In genomic region chr11:44899959-44900358, GRCh38 we compare ENCODE assay signal across 8 cellular contexts. TPM values are rescaled to one million over a fixed set of nuclear protein-coding genes. Genes with fewer than 3 reads are reported as not detected.
DNase-seq lines count a peak whose midpoint lies in the region; ATAC-seq and TF ChIP-seq lines count a peak whose summit lies in the region.

No MANE protein-coding gene starts in this region.

- H3K27me3 ChIP-seq in right lobe of liver (no peaks in the 10 kb centered on the region), sigmoid colon (no peaks in the 10 kb centered on the region)

- peak in 3 of 4 donors; percentile 22 to 31 (median 23) for ATAC-seq in right lobe of liver
- no peak for ATAC-seq in omental fat pad (ENCODE audit: low FRiP score)

- DNase-seq in GM03348 (ENCODE audit: low spot score) (peak; percentile 71), LHCN-M2 (ENCODE audit: low read depth) (peak; percentile 62), right lobe of liver (no peak), SKM-1 (lab: John Stamatoyannopoulos, UW; ENCODE audit: unreplicated experiment) (no peak), omental fat pad (ENCODE audit: low spot score) (no peak), sigmoid colon (no peak), NCI-H2171 (lab: John Stamatoyannopoulos, UW) (no peak)
- DNase-seq in activated T-helper 2 cell treated with anti-CD3 and anti-CD28 coated beads, Interferon-gamma antibody, Interleukin-2, Interleukin-4, amounts not matched to agents 10 μg/mL and 5 μg/mL and 100 μg/mL, durations not matched to agents 14 hours and 24 hours and 36 hours (ENCODE audit: low spot score), result peak; percentile 17

- TF ChIP-seq CTCF in right lobe of liver (IDR thresholded peaks at IDR 0.05) (no peak), omental fat pad (IDR thresholded peaks at IDR 0.05) (no peak), sigmoid colon (IDR thresholded peaks at IDR 0.05) (no peak)

- H3K4me3 ChIP-seq in right lobe of liver, result no peak overlapping the region
- H3K4me3 ChIP-seq in sigmoid colon, result no peak overlapping the region

- TF ChIP-seq EP300 in sigmoid colon (IDR thresholded peaks at IDR 0.05), result no peak

- no peaks in the 10 kb centered on the region for H3K4me1 Mint-ChIP-seq in activated T-helper 2 cell treated with anti-CD3 and anti-CD28 coated beads, Interferon-gamma antibody, Interleukin-2, Interleukin-4, amounts not matched to agents 10 μg/mL and 5 μg/mL and 100 μg/mL, durations not matched to agents 14 hours and 24 hours and 36 hours (ENCODE audit: low read depth)

- intact Hi-C loops in activated T-helper 2 cell treated with anti-CD3 and anti-CD28 coated beads, Interferon-gamma antibody, Interleukin-2, Interleukin-4, amounts not matched to agents 10 μg/mL and 5 μg/mL and 100 μg/mL, durations not matched to agents 14 hours and 24 hours and 36 hours (cut with micrococcal nuclease), result no loop called here
- intact Hi-C loops in right lobe of liver (cut with DNase I), result no loop called here
- intact Hi-C loops in sigmoid colon (cut with DNase I), result loop anchor here (5.0 kb wide), 2 partner anchors 273 to 338 kb away; no protein-coding TSS in a partner anchor

- no peaks in the 10 kb centered on the region for H3K4me1 ChIP-seq in right lobe of liver
- peaks cover 0 to 19% (median 5%) of the 10 kb centered on the region in 4 donors for H3K4me1 ChIP-seq in sigmoid colon

- H3K9me3 ChIP-seq in right lobe of liver (no peaks in the 10 kb centered on the region), sigmoid colon (no peaks in the 10 kb centered on the region)

- no peak overlapping the region for H3K4me3 Mint-ChIP-seq in activated T-helper 2 cell treated with anti-CD3 and anti-CD28 coated beads, Interferon-gamma antibody, Interleukin-2, Interleukin-4, amounts not matched to agents 10 μg/mL and 5 μg/mL and 100 μg/mL, durations not matched to agents 14 hours and 24 hours and 36 hours (ENCODE audit: low read depth)

- H3K27me3 Mint-ChIP-seq in activated T-helper 2 cell treated with anti-CD3 and anti-CD28 coated beads, Interferon-gamma antibody, Interleukin-2, Interleukin-4, amounts not matched to agents 10 μg/mL and 5 μg/mL and 100 μg/mL, durations not matched to agents 14 hours and 24 hours and 36 hours (ENCODE audit: low read depth), result no peaks in the 10 kb centered on the region

- H3K36me3 ChIP-seq in right lobe of liver, result no peaks in the 10 kb centered on the region
- peaks cover 0 to 7% (median 0%) of the 10 kb centered on the region in 4 donors for H3K36me3 ChIP-seq in sigmoid colon

- 94% methylated on average over 2 of the region's 3 CpGs for WGBS in right lobe of liver (ENCODE audit: insufficient coverage, low coverage, low lambda C conversion rate, missing lambda C conversion rate)
- 87 to 88% methylated on average over 3 of the region's 3 CpGs for WGBS in sigmoid colon, 2 donors

- H3K27ac Mint-ChIP-seq in activated T-helper 2 cell treated with anti-CD3 and anti-CD28 coated beads, Interferon-gamma antibody, Interleukin-2, Interleukin-4, amounts not matched to agents 10 μg/mL and 5 μg/mL and 100 μg/mL, durations not matched to agents 14 hours and 24 hours and 36 hours, result no peak overlapping the region

- H3K27ac ChIP-seq in right lobe of liver (no peak overlapping the region), sigmoid colon (no peak overlapping the region)

- no peaks in the 10 kb centered on the region for H3K9me3 Mint-ChIP-seq in activated T-helper 2 cell treated with anti-CD3 and anti-CD28 coated beads, Interferon-gamma antibody, Interleukin-2, Interleukin-4, amounts not matched to agents 10 μg/mL and 5 μg/mL and 100 μg/mL, durations not matched to agents 14 hours and 24 hours and 36 hours

- H3K36me3 Mint-ChIP-seq in activated T-helper 2 cell treated with anti-CD3 and anti-CD28 coated beads, Interferon-gamma antibody, Interleukin-2, Interleukin-4, amounts not matched to agents 10 μg/mL and 5 μg/mL and 100 μg/mL, durations not matched to agents 14 hours and 24 hours and 36 hours (ENCODE audit: low read depth), result no peaks in the 10 kb centered on the region

- TF ChIP-seq POLR2A in right lobe of liver (IDR thresholded peaks at IDR 0.05), result no peak
- no peak for TF ChIP-seq POLR2A in sigmoid colon (IDR thresholded peaks at IDR 0.05)

RNA-seq across cellular contexts. Expression of gene TP53I11, which starts 50.7 kb away (rescaled TPM):
- total RNA-seq in LHCN-M2 (2014; rRNA removed) (13.3 and 21.6 TPM in 2 replicates), right lobe of liver (10 to 100 TPM in 4 of 6 experiments, 1 to 10 TPM in 2; 5.7 to 22.1 (median 12.2) TPM), omental fat pad (100 to 1,000 TPM in 2 of 4 donors, 10 to 100 TPM in 2; 64.4 to 175 (median 99.1) TPM), sigmoid colon (10 to 100 TPM; 12.4 to 31.0 (median 24.3) TPM)
- polyA plus RNA-seq in LHCN-M2 (2012), result 17.7 TPM
- 4.6 and 5.0 TPM in 2 replicates for total RNA-seq in activated T-helper 2 cell treated with anti-CD3 and anti-CD28 coated beads, Interferon-gamma antibody, Interleukin-2, Interleukin-4, amounts not matched to agents 10 μg/mL and 5 μg/mL and 100 μg/mL, durations not matched to agents 14 hours and 24 hours and 36 hours
- polyA plus RNA-seq in sigmoid colon, result 10 to 100 TPM; 12.0 to 67.0 (median 14.4) TPM

Comparison
In these comparisons a context has a peak if more than half of its experiments do, and no peak if none do; other contexts are left out.
1. DNase-seq: peak in GM03348 (single experiment), LHCN-M2 (single experiment) and activated T-helper 2 cell treated with anti-CD3 and anti-CD28 coated beads, Interferon-gamma antibody, Interleukin-2, Interleukin-4, amounts not matched to agents 10 μg/mL and 5 μg/mL and 100 μg/mL, durations not matched to agents 14 hours and 24 hours and 36 hours (single experiment); none in right lobe of liver (0 of 3), SKM-1 (single experiment), omental fat pad (single experiment), sigmoid colon (single experiment) and NCI-H2171 (single experiment).